Comparison of ENCODE assay signal across 8 cellular contexts in the genomic region with DNA sequence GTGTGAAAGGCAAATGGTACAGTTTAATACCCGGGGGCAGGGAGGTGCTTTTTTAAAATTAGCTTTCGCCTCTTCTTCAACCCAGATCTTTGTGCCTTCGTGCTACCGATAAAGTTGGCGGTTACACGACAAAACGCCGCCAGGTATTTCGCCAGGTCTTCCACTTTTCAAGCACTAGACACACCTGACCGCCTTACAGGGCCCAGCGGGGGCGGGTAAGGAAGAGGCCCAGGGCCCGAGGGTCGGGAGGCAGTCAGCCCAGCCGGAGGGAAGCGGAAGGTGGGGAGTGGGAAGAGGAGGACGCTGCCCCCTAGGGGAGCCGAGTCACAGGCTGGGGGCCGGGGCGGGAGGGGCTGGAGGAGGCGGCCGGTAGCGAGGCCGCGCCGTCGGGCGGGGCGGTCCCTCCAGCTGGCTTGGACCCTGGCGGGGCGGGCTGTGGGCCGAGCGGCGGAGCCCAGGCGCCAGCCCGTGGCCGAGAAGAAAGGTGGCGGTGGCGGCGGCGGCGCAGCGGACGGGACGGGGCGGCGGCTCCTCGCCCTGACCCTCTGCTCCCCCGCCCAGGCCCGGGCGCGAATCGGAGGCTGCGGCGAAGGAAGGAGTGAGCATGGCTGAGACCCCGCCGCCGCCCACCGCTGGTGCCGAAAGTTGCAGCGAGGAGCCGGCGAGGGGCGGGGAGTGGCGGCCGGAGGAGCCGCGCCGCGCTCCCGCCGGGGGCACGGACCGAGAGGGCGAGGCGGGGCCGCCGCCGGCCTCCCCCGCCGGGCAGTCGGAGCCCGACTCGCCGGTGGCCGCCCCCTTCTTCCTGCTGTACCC. TPM values are rescaled to one million over a fixed set of nuclear protein-coding genes. Genes with fewer than 3 reads are reported as not detected.
DNase-seq lines count a peak whose midpoint lies in the region; ATAC-seq and TF ChIP-seq lines count a peak whose summit lies in the region.

No MANE protein-coding gene starts in this region.

- H3K4me1 ChIP-seq in BE2C (peaks cover 2% of the 10 kb centered on the region), right lobe of liver (peaks cover 0 to 23% (median 7%) of the 10 kb centered on the region in 4 donors)

- no peaks in the 10 kb centered on the region for H3K36me3 ChIP-seq in BE2C
- no peaks in the 10 kb centered on the region for H3K36me3 ChIP-seq in right lobe of liver

- H3K27ac ChIP-seq in dorsolateral prefrontal cortex: peak overlapping the region; percentile 48 to 97 (median 90)
- peak overlapping the region; percentile 81 to 95 (median 92) for H3K27ac ChIP-seq in right lobe of liver

- TF ChIP-seq CTCF in BE2C (IDR thresholded peaks at IDR 0.05; ENCODE audit: low read depth, low read length): peak; percentile 41
- TF ChIP-seq CTCF in dorsolateral prefrontal cortex (IDR thresholded peaks at IDR 0.05 in 54 of 56, conservative IDR thresholded peaks at IDR 0.05 in 2 of 56; ENCODE audit: low read depth in 1 of 56, partially characterized antibody in 56 of 56): peak in 42 of 56 donors; percentile 3 to 63 (median 30)
- TF ChIP-seq CTCF in right lobe of liver (IDR thresholded peaks at IDR 0.05): peak in 3 of 4 donors; percentile 26 to 39 (median 33)

- peak; percentile 70 for ATAC-seq in GM19023 (IDR thresholded peaks at IDR 0.05; ENCODE audit: unreplicated experiment)
- ATAC-seq in HG03159 (IDR thresholded peaks at IDR 0.05; ENCODE audit: unreplicated experiment): peak; percentile 58
- ATAC-seq in right lobe of liver: peak; percentile 84 to 92 (median 86)

- WGBS in right lobe of liver (ENCODE audit: insufficient coverage, low coverage, low lambda C conversion rate, missing lambda C conversion rate): 0% methylated on average over 5 of the region's 86 CpGs

- H3K4me3 ChIP-seq in BE2C (ENCODE audit: low read depth, low read length) (peak overlapping the region; percentile 63), dorsolateral prefrontal cortex (peak overlapping the region; percentile 61 to 94 (median 85)), right lobe of liver (peak overlapping the region; percentile 76 to 93 (median 80))

- DNase-seq in BE2C (peak; percentile 93), NCI-H510A (lab: John Stamatoyannopoulos, UW) (peak; percentile 89), dorsolateral prefrontal cortex (peak; percentile 36 to 82 (median 60)), right lobe of liver (peak; percentile 89 to 93 (median 91))
- peak; percentile 23 to 29 for DNase-seq in activated CD4-positive, alpha-beta T cell treated with anti-CD3 and anti-CD28 coated beads, Interleukin-2, amount 50 U/mL, for 4 hours
- DNase-seq in stimulated activated CD4-positive, alpha-beta T cell treated with anti-CD3 and anti-CD28 coated beads, TNF-alpha, amount 100 ng/mL, for 4 hours (ENCODE audit: low read depth in 3 of 3): peak; percentile 22 to 37 (median 29)

- intact Hi-C loops in dorsolateral prefrontal cortex (cut with DNase I): loop anchor here (2.0 to 5.0 kb wide), 2 partner anchors 16 to 138 kb away; a partner anchor contains a TSS
- intact Hi-C loops in right lobe of liver (cut with DNase I): no loop called here

- no peaks in the 10 kb centered on the region for H3K9me3 ChIP-seq in BE2C
- H3K9me3 ChIP-seq in right lobe of liver: no peaks in the 10 kb centered on the region

- TF ChIP-seq POLR2A in right lobe of liver (IDR thresholded peaks at IDR 0.05): peak; percentile 63

- H3K27me3 ChIP-seq in BE2C (no peaks in the 10 kb centered on the region), dorsolateral prefrontal cortex (no peaks in the 10 kb centered on the region), right lobe of liver (no peaks in the 10 kb centered on the region)

RNA-seq across cellular contexts. Expression of a gene that starts 16.2 kb away (rescaled TPM):
- polyA plus RNA-seq in BE2C (2012; ENCODE audit: insufficient read depth, insufficient read length, low read depth): 78.0 TPM
- total RNA-seq in dorsolateral prefrontal cortex (10 to 100 TPM; 13.8 to 28.6 (median 21.3) TPM), right lobe of liver (10 to 100 TPM; 10.2 to 22.3 (median 14.0) TPM)

RNA-seq across cellular contexts. Expression of a gene that starts 17.2 kb away (rescaled TPM):
- 43.0 TPM for polyA plus RNA-seq in BE2C (2012; ENCODE audit: insufficient read depth, insufficient read length, low read depth)
- total RNA-seq in dorsolateral prefrontal cortex (100 to 1,000 TPM; 148 to 276 (median 235) TPM), right lobe of liver (10 to 100 TPM; 24.1 to 58.3 (median 30.3) TPM)

RNA-seq across cellular contexts. Expression of a gene that starts 38.2 kb away (rescaled TPM):
- polyA plus RNA-seq in BE2C (2012; ENCODE audit: insufficient read depth, insufficient read length, low read depth): not detected
- 1 to 10 TPM in 12 of 120 experiments, under 1 TPM in 5, not detected in 103; 0.37 to 3.5 (median 1.5) TPM for total RNA-seq in dorsolateral prefrontal cortex
- total RNA-seq in right lobe of liver: 10 to 100 TPM in 3 of 6 experiments, 1 to 10 TPM in 3; 3.9 to 39.7 (median 9.3) TPM

Comparison
In these comparisons a context has a peak if more than half of its experiments do, and no peak if none do; other contexts are left out.
1. Peak in every context shown above with its lines: DNase-seq, ATAC-seq, H3K4me3 ChIP-seq and H3K27ac ChIP-seq.
2. DNase-seq: peak in every context shown above with its lines; median percentile 93 in BE2C; 91 in right lobe of liver; 89 in NCI-H510A; 60 in dorsolateral prefrontal cortex; 29 in stimulated activated CD4-positive, alpha-beta T cell treated with anti-CD3 and anti-CD28 coated beads, TNF-alpha, amount 100 ng/mL, for 4 hours; 26 in activated CD4-positive, alpha-beta T cell treated with anti-CD3 and anti-CD28 coated beads, Interleukin-2, amount 50 U/mL, for 4 hours.
3. intact Hi-C loops: an anchor here in dorsolateral prefrontal cortex (2.0 to 5.0 kb wide); none called in right lobe of liver.